12 cellular contexts compared by ENCODE assay signal in genomic region chr21:44580231-44580821, GRCh38. TPM values are rescaled to one million over a fixed set of nuclear protein-coding genes. Genes with fewer than 3 reads are reported as not detected.
DNase-seq lines count a peak whose midpoint lies in the region; ATAC-seq and TF ChIP-seq lines count a peak whose summit lies in the region.
"Not testable (repeated sequence)": the region's sequence is repeated elsewhere in the genome, so short reads cannot be mapped to it uniquely, and the experiment has no call there.
"Had no signal": no experiment of that assay in that cellular context is flagged by ENCODE, and none has a peak within 500 bp of the region (broad histone marks: within the 10 kb centered on the region; RNA-seq: fewer than 3 reads in every experiment).

KRTAP10-5 (minus strand) TSS chr21:44580604; CDS start chr21:44580578, 26 bp downstream.

- not testable (repeated sequence) for H3K4me3 ChIP-seq in lung
- peak within 1 kb of the TSS; percentile 18 for H3K4me3 ChIP-seq in trophoblast cell (ENCODE audit: low read depth, low read length)

- H3K79me1 ChIP-seq in trophoblast cell (ENCODE audit: low read length): not testable (repeated sequence)

- H2BK12ac ChIP-seq in trophoblast cell (ENCODE audit: low read length): not testable (repeated sequence)

- ATAC-seq in SK-N-SH treated with all-trans-retinoic acid at 6 μM for 48 hours: peak; percentile 40; the same call in 1 of the 3 replicates
- ATAC-seq in left ventricle myocardium superior: peak; percentile 43
- ATAC-seq in lung (ENCODE audit: insufficient read depth, low FRiP score): not testable (repeated sequence)

- H3K9me3 ChIP-seq in lung (ENCODE audit: control insufficient read depth in 2 of 2, insufficient read depth in 1 of 2, low read length in 1 of 2) (peaks cover 2 to 36% of the 10 kb centered on the region in 2 donors), trophoblast cell (ENCODE audit: insufficient read depth, low read depth, low read length) (peaks cover 16% of the 10 kb centered on the region)

- not testable (repeated sequence) for H3K36me3 Mint-ChIP-seq in activated naive CD8-positive, alpha-beta T cell

- H3K23ac ChIP-seq in trophoblast cell (ENCODE audit: low read length): not testable (repeated sequence)

- not testable (repeated sequence) for H3K27me3 Mint-ChIP-seq in activated naive CD8-positive, alpha-beta T cell

- H3K27ac Mint-ChIP-seq in activated naive CD8-positive, alpha-beta T cell: peak within 1 kb of the TSS; percentile 46

- H3K4me3 Mint-ChIP-seq in activated naive CD8-positive, alpha-beta T cell: not testable (repeated sequence)

- not testable (repeated sequence) for H2AK5ac ChIP-seq in trophoblast cell (ENCODE audit: low read length)

- H3K4ac ChIP-seq in trophoblast cell (ENCODE audit: low read depth, low read length): not testable (repeated sequence)

- not testable (repeated sequence) for H4K91ac ChIP-seq in trophoblast cell (ENCODE audit: low read depth, low read length)

- not testable (repeated sequence) for TF ChIP-seq CTCF in lung (IDR thresholded peaks at IDR 0.05; ENCODE audit: control extremely low read depth, extremely low read depth)

- not testable (repeated sequence) for H3K18ac ChIP-seq in trophoblast cell (ENCODE audit: low read length)

- not testable (repeated sequence) for H3K27ac ChIP-seq in lung (ENCODE audit: low read depth in 1 of 2, low read length in 1 of 2); trophoblast cell (ENCODE audit: low read depth, low read length)

- not testable (repeated sequence) for H3K9ac ChIP-seq in trophoblast cell (ENCODE audit: low read length)

- not testable (repeated sequence) for H4K12ac ChIP-seq in trophoblast cell (ENCODE audit: low read depth, low read length)

- not testable (repeated sequence) for H3K4me1 ChIP-seq in lung (ENCODE audit: control insufficient read depth in 2 of 2, insufficient read depth in 2 of 2, low read length in 2 of 2); trophoblast cell (ENCODE audit: control insufficient read depth in 1 of 2, insufficient read depth in 2 of 2, low read length in 2 of 2)

- H3K79me2 ChIP-seq in trophoblast cell (ENCODE audit: control insufficient read depth, insufficient read depth, low read length, poor library complexity): not testable (repeated sequence)

- H3K36me3 ChIP-seq in lung (ENCODE audit: control insufficient read depth in 2 of 2, insufficient read depth in 2 of 2, low read length in 2 of 2); trophoblast cell (ENCODE audit: control insufficient read depth in 1 of 2, insufficient read depth in 2 of 2, low read length in 2 of 2): not testable (repeated sequence)

- not testable (repeated sequence) for H3K14ac ChIP-seq in trophoblast cell (ENCODE audit: low read length)

- peaks cover 13% of the 10 kb centered on the region for H3K9me3 Mint-ChIP-seq in activated naive CD8-positive, alpha-beta T cell (ENCODE audit: low read depth)

- H2BK120ac ChIP-seq in trophoblast cell (ENCODE audit: insufficient read depth, low read length, poor library complexity): not testable (repeated sequence)

- not testable (repeated sequence) for H2BK5ac ChIP-seq in trophoblast cell (ENCODE audit: low read depth, low read length, poor library complexity)

- 41 to 44% methylated on average over 18 to 19 of the region's 19 CpGs for WGBS in lung, 2 donors
- WGBS in trophoblast cell (ENCODE audit: extremely low coverage, insufficient coverage, insufficient read length): no CpG with 5 or more reads among the region's 19 CpGs

- intact Hi-C loops in left ventricle myocardium superior (cut with micrococcal nuclease): not testable (repeated sequence)

- H3K4me1 Mint-ChIP-seq in activated naive CD8-positive, alpha-beta T cell (ENCODE audit: low read depth): peaks cover 29% of the 10 kb centered on the region

- DNase-seq in DMS53 (lab: John Stamatoyannopoulos, UW) (peak; percentile 80), NCI-H2227 treated with DMSO at 0.1 percent for 48 hours (lab: John Stamatoyannopoulos, UW) (peak; percentile 21), left ventricle myocardium superior (peak; percentile 47), lung (ENCODE audit: low spot score) (peak; percentile 18)
- not testable (repeated sequence) for DNase-seq in trophoblast cell

- not testable (repeated sequence) for H4K8ac ChIP-seq in trophoblast cell (ENCODE audit: low read depth, low read length)

- H3K27me3 ChIP-seq in lung (ENCODE audit: control insufficient read depth, insufficient read depth); trophoblast cell (ENCODE audit: insufficient read depth, low read length): not testable (repeated sequence)

- not testable (repeated sequence) for H3K4me2 ChIP-seq in trophoblast cell (ENCODE audit: low read length)

- H2AFZ ChIP-seq in trophoblast cell (ENCODE audit: insufficient read depth, low read length, poor library complexity): not testable (repeated sequence)

RNA-seq across cellular contexts. Expression of gene KRTAP10-5, which starts in this region (rescaled TPM):
- total RNA-seq in left ventricle myocardium superior: not detected
- total RNA-seq in lung: not detected
- not detected for polyA plus RNA-seq in lung
- not detected in 2 replicates for polyA plus RNA-seq in trophoblast cell (2013)
- total RNA-seq: CD4-positive, CD25-positive, alpha-beta regulatory T cell; IMR-90; MCF 10A had no signal
- polyA plus RNA-seq: AG04450; CD4-positive, CD25-positive, alpha-beta regulatory T cell; IMR-90; SK-N-SH had no signal

Comparison
In these comparisons a context has a peak if more than half of its experiments do, and no peak if none do; other contexts are left out.
1. Peak in DNase-seq and ATAC-seq in left ventricle myocardium superior; RNA of the gene not detected or under 1 TPM.
2. Peak in DNase-seq in lung; RNA of the gene not detected or under 1 TPM.